ENCODE assay signal across 1 cellular context in the genomic region with DNA sequence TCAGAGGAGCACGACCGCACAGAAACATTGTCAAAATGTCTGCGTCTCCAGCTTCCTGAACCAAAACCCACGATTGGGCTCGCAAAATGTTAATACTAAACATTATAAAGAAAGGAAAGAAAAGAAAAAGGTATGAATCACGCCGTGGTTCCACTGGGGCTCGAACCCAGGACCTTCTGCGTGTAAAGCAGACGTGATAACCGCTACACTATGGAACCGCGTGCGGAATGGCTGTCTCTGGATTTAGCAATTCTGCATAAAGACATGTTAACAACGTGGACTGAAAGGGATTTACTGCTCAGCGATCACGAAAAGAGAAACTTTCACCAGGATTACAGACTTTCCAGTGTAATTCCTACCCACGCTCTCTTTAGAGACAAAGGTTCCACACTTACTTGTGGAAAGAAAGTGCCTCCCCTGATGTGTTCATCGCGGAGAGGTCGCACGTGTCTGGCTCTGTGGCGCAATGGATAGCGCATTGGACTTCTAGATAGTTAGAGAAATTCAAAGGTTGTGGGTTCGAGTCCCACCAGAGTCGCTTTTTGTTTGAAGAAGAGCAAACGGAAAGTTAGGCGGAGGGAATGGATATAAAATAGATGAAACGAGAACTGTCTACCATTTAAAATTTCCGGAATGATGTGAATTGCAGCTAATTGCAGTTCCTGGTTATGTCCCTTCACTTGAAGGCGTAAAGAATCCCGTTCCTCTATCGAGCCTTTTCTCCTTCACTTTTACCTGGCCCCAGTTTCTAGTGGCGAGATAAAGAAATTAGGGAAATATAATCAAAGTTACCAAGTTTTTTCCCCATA.
TF ChIP-seq lines count a peak whose summit lies in the region.

No MANE protein-coding gene starts in this region.

TF ChIP-seq in K562, 482 proteins besides CTCF, POLR2A, EP300 and RAD21 (continued from another document and continues in another):
- TF ChIP-seq, protein P1, sequence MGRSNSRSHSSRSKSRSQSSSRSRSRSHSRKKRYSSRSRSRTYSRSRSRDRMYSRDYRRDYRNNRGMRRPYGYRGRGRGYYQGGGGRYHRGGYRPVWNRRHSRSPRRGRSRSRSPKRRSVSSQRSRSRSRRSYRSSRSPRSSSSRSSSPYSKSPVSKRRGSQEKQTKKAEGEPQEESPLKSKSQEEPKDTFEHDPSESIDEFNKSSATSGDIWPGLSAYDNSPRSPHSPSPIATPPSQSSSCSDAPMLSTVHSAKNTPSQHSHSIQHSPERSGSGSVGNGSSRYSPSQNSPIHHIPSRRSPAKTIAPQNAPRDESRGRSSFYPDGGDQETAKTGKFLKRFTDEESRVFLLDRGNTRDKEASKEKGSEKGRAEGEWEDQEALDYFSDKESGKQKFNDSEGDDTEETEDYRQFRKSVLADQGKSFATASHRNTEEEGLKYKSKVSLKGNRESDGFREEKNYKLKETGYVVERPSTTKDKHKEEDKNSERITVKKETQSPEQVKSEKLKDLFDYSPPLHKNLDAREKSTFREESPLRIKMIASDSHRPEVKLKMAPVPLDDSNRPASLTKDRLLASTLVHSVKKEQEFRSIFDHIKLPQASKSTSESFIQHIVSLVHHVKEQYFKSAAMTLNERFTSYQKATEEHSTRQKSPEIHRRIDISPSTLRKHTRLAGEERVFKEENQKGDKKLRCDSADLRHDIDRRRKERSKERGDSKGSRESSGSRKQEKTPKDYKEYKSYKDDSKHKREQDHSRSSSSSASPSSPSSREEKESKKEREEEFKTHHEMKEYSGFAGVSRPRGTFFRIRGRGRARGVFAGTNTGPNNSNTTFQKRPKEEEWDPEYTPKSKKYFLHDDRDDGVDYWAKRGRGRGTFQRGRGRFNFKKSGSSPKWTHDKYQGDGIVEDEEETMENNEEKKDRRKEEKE (IDR thresholded peaks at IDR 0.05; ENCODE audit: borderline replicate concordance in 1 of 2, control insufficient read depth in 1 of 2, low read depth in 2 of 2, low read length in 1 of 2): 0 out of 4 replicates have a peak, but pooled peaks of 1 of the 2 experiments have one; percentile 11
- TF ChIP-seq ZBTB34 (CRISPR knock-in tag; IDR thresholded peaks at IDR 0.05) (no peak), ERF (CRISPR knock-in tag; IDR thresholded peaks at IDR 0.05) (no peak), SRSF3 (IDR thresholded peaks at IDR 0.05; ENCODE audit: insufficient read depth, low read length) (no peak), PHF21A (IDR thresholded peaks at IDR 0.05; ENCODE audit: borderline replicate concordance, low read depth) (no peak), ZSCAN29 (IDR thresholded peaks at IDR 0.05) (peak; percentile 94), TBP (optimal IDR thresholded peaks at IDR 0.05; ENCODE audit: low read depth, low read length) (peak; percentile 95), ARNT (IDR thresholded peaks at IDR 0.05) (peak; percentile 87 to 92; a peak in 3 of 4 replicates), BRCA1 (IDR thresholded peaks at IDR 0.05) (no peak), BRCA1 (CRISPR knock-in tag; IDR thresholded peaks at IDR 0.05) (no peak), MNT (conservative IDR thresholded peaks at IDR 0.05) (peak; percentile 97 to 98), JUND (IDR thresholded peaks at IDR 0.05; ENCODE audit: borderline replicate concordance, low read depth, low read length) (no peak), JUND (tag; IDR thresholded peaks at IDR 0.05; ENCODE audit: borderline replicate concordance, low read depth, low read length) (peak; percentile 61; the same call in 1 of the 3 replicates), ZNF75A (CRISPR knock-in tag; IDR thresholded peaks at IDR 0.05) (no peak), NELFE (IDR thresholded peaks at IDR 0.05; ENCODE audit: insufficient read depth, insufficient read length) (no peak), RFX1 (IDR thresholded peaks at IDR 0.05) (no peak), ILF3 (IDR thresholded peaks at IDR 0.05; ENCODE audit: borderline replicate concordance) (no peak), ZBTB49 (CRISPR knock-in tag; IDR thresholded peaks at IDR 0.05; ENCODE audit: borderline replicate concordance) (no peak), VEZF1 (CRISPR knock-in tag; IDR thresholded peaks at IDR 0.05) (peak; percentile 32), TEAD4 (IDR thresholded peaks at IDR 0.05; ENCODE audit: low read length) (peak; percentile 60; the same call in 1 of the 2 replicates), TEAD4 (CRISPR knock-in tag; IDR thresholded peaks at IDR 0.05; ENCODE audit: borderline replicate concordance) (no peak)
- TF ChIP-seq, protein P2, sequence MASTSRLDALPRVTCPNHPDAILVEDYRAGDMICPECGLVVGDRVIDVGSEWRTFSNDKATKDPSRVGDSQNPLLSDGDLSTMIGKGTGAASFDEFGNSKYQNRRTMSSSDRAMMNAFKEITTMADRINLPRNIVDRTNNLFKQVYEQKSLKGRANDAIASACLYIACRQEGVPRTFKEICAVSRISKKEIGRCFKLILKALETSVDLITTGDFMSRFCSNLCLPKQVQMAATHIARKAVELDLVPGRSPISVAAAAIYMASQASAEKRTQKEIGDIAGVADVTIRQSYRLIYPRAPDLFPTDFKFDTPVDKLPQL (IDR thresholded peaks at IDR 0.05; ENCODE audit: extremely low read depth, insufficient read length): no peak
- TF ChIP-seq, protein P3, sequence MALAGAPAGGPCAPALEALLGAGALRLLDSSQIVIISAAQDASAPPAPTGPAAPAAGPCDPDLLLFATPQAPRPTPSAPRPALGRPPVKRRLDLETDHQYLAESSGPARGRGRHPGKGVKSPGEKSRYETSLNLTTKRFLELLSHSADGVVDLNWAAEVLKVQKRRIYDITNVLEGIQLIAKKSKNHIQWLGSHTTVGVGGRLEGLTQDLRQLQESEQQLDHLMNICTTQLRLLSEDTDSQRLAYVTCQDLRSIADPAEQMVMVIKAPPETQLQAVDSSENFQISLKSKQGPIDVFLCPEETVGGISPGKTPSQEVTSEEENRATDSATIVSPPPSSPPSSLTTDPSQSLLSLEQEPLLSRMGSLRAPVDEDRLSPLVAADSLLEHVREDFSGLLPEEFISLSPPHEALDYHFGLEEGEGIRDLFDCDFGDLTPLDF (CRISPR knock-in tag; IDR thresholded peaks at IDR 0.05): no peak
- TF ChIP-seq, protein P4, sequence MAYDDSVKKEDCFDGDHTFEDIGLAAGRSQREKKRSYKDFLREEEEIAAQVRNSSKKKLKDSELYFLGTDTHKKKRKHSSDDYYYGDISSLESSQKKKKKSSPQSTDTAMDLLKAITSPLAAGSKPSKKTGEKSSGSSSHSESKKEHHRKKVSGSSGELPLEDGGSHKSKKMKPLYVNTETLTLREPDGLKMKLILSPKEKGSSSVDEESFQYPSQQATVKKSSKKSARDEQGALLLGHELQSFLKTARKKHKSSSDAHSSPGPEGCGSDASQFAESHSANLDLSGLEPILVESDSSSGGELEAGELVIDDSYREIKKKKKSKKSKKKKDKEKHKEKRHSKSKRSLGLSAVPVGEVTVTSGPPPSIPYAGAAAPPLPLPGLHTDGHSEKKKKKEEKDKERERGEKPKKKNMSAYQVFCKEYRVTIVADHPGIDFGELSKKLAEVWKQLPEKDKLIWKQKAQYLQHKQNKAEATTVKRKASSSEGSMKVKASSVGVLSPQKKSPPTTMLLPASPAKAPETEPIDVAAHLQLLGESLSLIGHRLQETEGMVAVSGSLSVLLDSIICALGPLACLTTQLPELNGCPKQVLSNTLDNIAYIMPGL (CRISPR knock-in tag; IDR thresholded peaks at IDR 0.05): peak; percentile 84
- TF ChIP-seq, protein P5, sequence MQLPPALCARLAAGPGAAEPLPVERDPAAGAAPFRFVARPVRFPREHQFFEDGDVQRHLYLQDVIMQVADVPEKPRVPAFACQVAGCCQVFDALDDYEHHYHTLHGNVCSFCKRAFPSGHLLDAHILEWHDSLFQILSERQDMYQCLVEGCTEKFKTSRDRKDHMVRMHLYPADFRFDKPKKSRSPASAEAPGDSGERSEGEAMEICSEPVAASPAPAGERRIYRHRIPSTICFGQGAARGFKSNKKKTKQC (CRISPR knock-in tag; IDR thresholded peaks at IDR 0.05): no peak
- TF ChIP-seq, protein P6, sequence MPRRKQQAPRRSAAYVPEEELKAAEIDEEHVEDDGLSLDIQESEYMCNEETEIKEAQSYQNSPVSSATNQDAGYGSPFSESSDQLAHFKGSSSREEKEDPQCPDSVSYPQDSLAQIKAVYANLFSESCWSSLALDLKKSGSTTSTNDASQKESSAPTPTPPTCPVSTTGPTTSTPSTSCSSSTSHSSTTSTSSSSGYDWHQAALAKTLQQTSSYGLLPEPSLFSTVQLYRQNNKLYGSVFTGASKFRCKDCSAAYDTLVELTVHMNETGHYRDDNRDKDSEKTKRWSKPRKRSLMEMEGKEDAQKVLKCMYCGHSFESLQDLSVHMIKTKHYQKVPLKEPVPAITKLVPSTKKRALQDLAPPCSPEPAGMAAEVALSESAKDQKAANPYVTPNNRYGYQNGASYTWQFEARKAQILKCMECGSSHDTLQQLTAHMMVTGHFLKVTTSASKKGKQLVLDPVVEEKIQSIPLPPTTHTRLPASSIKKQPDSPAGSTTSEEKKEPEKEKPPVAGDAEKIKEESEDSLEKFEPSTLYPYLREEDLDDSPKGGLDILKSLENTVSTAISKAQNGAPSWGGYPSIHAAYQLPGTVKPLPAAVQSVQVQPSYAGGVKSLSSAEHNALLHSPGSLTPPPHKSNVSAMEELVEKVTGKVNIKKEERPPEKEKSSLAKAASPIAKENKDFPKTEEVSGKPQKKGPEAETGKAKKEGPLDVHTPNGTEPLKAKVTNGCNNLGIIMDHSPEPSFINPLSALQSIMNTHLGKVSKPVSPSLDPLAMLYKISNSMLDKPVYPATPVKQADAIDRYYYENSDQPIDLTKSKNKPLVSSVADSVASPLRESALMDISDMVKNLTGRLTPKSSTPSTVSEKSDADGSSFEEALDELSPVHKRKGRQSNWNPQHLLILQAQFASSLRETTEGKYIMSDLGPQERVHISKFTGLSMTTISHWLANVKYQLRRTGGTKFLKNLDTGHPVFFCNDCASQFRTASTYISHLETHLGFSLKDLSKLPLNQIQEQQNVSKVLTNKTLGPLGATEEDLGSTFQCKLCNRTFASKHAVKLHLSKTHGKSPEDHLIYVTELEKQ (CRISPR knock-in tag; IDR thresholded peaks at IDR 0.05): 0 out of 2 replicates have a peak, but pooled peaks have one; percentile 35
- TF ChIP-seq, protein P7, sequence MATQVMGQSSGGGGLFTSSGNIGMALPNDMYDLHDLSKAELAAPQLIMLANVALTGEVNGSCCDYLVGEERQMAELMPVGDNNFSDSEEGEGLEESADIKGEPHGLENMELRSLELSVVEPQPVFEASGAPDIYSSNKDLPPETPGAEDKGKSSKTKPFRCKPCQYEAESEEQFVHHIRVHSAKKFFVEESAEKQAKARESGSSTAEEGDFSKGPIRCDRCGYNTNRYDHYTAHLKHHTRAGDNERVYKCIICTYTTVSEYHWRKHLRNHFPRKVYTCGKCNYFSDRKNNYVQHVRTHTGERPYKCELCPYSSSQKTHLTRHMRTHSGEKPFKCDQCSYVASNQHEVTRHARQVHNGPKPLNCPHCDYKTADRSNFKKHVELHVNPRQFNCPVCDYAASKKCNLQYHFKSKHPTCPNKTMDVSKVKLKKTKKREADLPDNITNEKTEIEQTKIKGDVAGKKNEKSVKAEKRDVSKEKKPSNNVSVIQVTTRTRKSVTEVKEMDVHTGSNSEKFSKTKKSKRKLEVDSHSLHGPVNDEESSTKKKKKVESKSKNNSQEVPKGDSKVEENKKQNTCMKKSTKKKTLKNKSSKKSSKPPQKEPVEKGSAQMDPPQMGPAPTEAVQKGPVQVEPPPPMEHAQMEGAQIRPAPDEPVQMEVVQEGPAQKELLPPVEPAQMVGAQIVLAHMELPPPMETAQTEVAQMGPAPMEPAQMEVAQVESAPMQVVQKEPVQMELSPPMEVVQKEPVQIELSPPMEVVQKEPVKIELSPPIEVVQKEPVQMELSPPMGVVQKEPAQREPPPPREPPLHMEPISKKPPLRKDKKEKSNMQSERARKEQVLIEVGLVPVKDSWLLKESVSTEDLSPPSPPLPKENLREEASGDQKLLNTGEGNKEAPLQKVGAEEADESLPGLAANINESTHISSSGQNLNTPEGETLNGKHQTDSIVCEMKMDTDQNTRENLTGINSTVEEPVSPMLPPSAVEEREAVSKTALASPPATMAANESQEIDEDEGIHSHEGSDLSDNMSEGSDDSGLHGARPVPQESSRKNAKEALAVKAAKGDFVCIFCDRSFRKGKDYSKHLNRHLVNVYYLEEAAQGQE (CRISPR knock-in tag; IDR thresholded peaks at IDR 0.05; ENCODE audit: low read depth): no peak
